In the genomic region with DNA sequence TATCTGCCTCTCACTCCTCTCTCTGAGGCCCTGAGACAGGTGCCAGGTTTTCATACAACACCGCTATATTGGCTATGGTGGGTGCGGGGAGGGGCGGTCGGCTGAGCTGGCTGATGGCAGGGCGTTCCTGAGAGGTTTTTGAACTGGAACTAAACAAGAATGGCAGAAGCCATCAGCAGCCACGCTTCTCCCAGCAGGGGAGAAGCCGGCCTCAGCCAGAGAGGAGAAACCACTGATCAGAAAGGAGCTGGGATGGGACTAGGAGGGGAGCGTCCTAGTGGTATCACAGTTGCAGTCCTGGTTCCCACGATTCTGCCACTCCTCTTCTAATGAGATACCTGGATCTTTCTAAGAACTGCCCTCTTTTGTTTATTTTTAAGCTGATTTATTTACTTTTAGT, we compare ENCODE assay signal across 17 cellular contexts.
"Had no signal": no experiment of that assay in that cellular context is flagged by ENCODE, and none has a peak within 500 bp of the region (broad histone marks: within the 10 kb centered on the region; RNA-seq: fewer than 3 reads in every experiment).

No MANE protein-coding gene starts in this region.

- H3K4me1 Mint-ChIP-seq: activated B cell treated with CpG ODN at 0.5 μM for 24 hours; activated CD4-positive, alpha-beta memory T cell treated with anti-CD3 and anti-CD28 coated beads, Interleukin-2, amount 10 ng/mL, durations not matched to agents 7 days and 5 days; activated CD8-positive, alpha-beta memory T cell treated with anti-CD3 and anti-CD28 coated beads, Interleukin-2, amount 10 ng/mL, durations not matched to agents 7 days and 5 days; naive thymus-derived CD8-positive, alpha-beta T cell had no signal

- ATAC-seq: activated CD8-positive, alpha-beta memory T cell treated with anti-CD3 and anti-CD28 coated beads, Interleukin-2, amount 10 ng/mL, durations not matched to agents 7 days and 5 days; body of pancreas; left colon; lower lobe of right lung; naive thymus-derived CD8-positive, alpha-beta T cell; right cardiac atrium; stimulated activated naive CD8-positive, alpha-beta T cell treated with anti-CD3 and anti-CD28 coated beads, Interleukin-15, Interleukin-2, amounts not matched to agents 100 U/mL and 50 U/mL, for 24 hours had no signal

- H3K36me3 Mint-ChIP-seq: activated CD8-positive, alpha-beta memory T cell treated with anti-CD3 and anti-CD28 coated beads, Interleukin-2, amount 10 ng/mL, durations not matched to agents 7 days and 5 days; naive thymus-derived CD8-positive, alpha-beta T cell had no signal

- H3K4me3 Mint-ChIP-seq: activated B cell treated with CpG ODN at 0.5 μM for 24 hours; activated CD4-positive, alpha-beta memory T cell treated with anti-CD3 and anti-CD28 coated beads, Interleukin-2, amount 10 ng/mL, durations not matched to agents 7 days and 5 days; activated CD8-positive, alpha-beta memory T cell treated with anti-CD3 and anti-CD28 coated beads, Interleukin-2, amount 10 ng/mL, durations not matched to agents 7 days and 5 days; activated naive CD4-positive, alpha-beta T cell treated with anti-CD3 and anti-CD28 coated beads for 36 hours; naive thymus-derived CD8-positive, alpha-beta T cell had no signal

- DNase-seq: activated B cell treated with CpG ODN at 0.5 μM for 24 hours; activated CD4-positive, alpha-beta memory T cell treated with anti-CD3 and anti-CD28 coated beads, Interleukin-2, amount 10 ng/mL, durations not matched to agents 7 days and 5 days; activated CD4-positive, alpha-beta T cell treated with anti-CD3 and anti-CD28 coated beads for 48 hours; activated CD8-positive, alpha-beta memory T cell treated with anti-CD3 and anti-CD28 coated beads, Interleukin-2, amount 10 ng/mL, durations not matched to agents 7 days and 5 days; activated naive CD4-positive, alpha-beta T cell treated with anti-CD3 and anti-CD28 coated beads for 36 hours; activated T-cell treated with anti-CD3 and anti-CD28 coated beads, Interleukin-2, amount 50 U/mL, for 1 hour; body of pancreas; left colon; lower lobe of right lung; naive thymus-derived CD8-positive, alpha-beta T cell; occipital lobe; right cardiac atrium; stimulated activated CD4-positive, alpha-beta T cell treated with anti-CD3 and anti-CD28 coated beads, Interleukin-2, amount 100 ng/mL, for 24 hours; stimulated activated naive CD8-positive, alpha-beta T cell treated with anti-CD3 and anti-CD28 coated beads, Interleukin-15, Interleukin-2, amounts not matched to agents 100 U/mL and 50 U/mL, for 24 hours; substantia nigra had no signal

- H3K27me3 Mint-ChIP-seq: activated CD4-positive, alpha-beta memory T cell treated with anti-CD3 and anti-CD28 coated beads, Interleukin-2, amount 10 ng/mL, durations not matched to agents 7 days and 5 days; activated CD8-positive, alpha-beta memory T cell treated with anti-CD3 and anti-CD28 coated beads, Interleukin-2, amount 10 ng/mL, durations not matched to agents 7 days and 5 days had no signal

- H3K9me3 Mint-ChIP-seq: activated B cell treated with CpG ODN at 0.5 μM for 24 hours; activated CD4-positive, alpha-beta memory T cell treated with anti-CD3 and anti-CD28 coated beads, Interleukin-2, amount 10 ng/mL, durations not matched to agents 7 days and 5 days; activated naive CD4-positive, alpha-beta T cell treated with anti-CD3 and anti-CD28 coated beads for 36 hours; activated T-helper 2 cell treated with anti-CD3 and anti-CD28 coated beads, Interferon-gamma antibody, Interleukin-2, Interleukin-4, amounts not matched to agents 10 μg/mL and 5 μg/mL and 100 μg/mL, durations not matched to agents 14 hours and 24 hours and 36 hours; naive thymus-derived CD8-positive, alpha-beta T cell had no signal

- H3K27ac Mint-ChIP-seq: activated B cell treated with CpG ODN at 0.5 μM for 24 hours; activated CD4-positive, alpha-beta memory T cell treated with anti-CD3 and anti-CD28 coated beads, Interleukin-2, amount 10 ng/mL, durations not matched to agents 7 days and 5 days; activated CD8-positive, alpha-beta memory T cell treated with anti-CD3 and anti-CD28 coated beads, Interleukin-2, amount 10 ng/mL, durations not matched to agents 7 days and 5 days; activated naive CD4-positive, alpha-beta T cell treated with anti-CD3 and anti-CD28 coated beads for 36 hours; activated T-helper 2 cell treated with anti-CD3 and anti-CD28 coated beads, Interferon-gamma antibody, Interleukin-2, Interleukin-4, amounts not matched to agents 10 μg/mL and 5 μg/mL and 100 μg/mL, durations not matched to agents 14 hours and 24 hours and 36 hours; naive thymus-derived CD8-positive, alpha-beta T cell; progenitor cell of endocrine pancreas had no signal
